ENCODE assay signal across 8 cellular contexts in genomic region chr3:44687898-44688297, GRCh38.
"Had no signal": no experiment of that assay in that cellular context is flagged by ENCODE, and none has a peak within 500 bp of the region (broad histone marks: within the 10 kb centered on the region; RNA-seq: fewer than 3 reads in every experiment).

No MANE protein-coding gene starts in this region.

- H3K4me3 ChIP-seq: GM12878 had no signal

- ATAC-seq: GM12878 had no signal

- DNase-seq: GDM1, GF-D8 had no signal

- FAIRE-seq: G401.6, GM12878, GM12891, GM12892, GM18507, GM19239 had no signal
